ENCODE assay signal across 10 cellular contexts in the genomic region with DNA sequence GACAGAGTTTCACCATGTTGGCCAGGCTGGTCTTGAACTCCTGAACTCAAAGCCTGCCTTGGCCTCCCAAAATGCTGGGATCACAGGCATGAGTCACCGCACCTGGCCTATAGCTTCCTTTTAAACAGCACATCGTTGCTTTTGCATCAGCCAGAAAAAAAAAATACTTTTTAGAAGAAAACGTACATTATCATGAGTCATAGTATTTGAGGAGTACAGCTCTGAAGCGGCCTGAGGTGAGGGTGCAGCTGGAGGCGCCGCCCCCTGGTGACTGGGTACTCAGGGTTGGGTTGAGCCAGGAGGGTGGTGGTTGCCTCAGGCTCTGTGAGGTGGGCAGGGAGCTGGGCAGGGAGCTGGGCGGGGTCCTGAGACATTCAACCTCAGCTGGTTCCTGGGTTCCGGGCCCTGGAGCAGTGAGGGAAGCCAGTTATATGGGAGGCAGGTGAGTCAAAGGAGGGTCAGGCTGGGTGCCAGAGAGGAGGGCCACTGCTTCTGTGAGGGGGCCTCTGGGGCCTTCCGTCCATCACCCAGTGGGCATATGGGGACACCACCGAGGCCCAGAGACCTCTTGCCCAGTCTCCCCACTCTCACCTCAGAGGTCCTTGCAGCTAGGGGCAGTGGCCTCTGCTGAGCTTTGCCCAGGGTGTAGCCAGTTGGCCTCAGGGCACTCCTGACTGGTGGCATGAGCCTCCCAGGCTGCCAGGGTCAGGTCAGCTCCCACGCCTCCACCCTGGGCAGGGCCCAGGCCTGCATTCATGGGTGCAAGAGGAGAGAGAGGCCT. TPM values are rescaled to one million over a fixed set of nuclear protein-coding genes. Genes with fewer than 3 reads are reported as not detected.
DNase-seq lines count a peak whose midpoint lies in the region; ATAC-seq and TF ChIP-seq lines count a peak whose summit lies in the region.
"Had no signal": no experiment of that assay in that cellular context is flagged by ENCODE, and none has a peak within 500 bp of the region (broad histone marks: within the 10 kb centered on the region; RNA-seq: fewer than 3 reads in every experiment).

No MANE protein-coding gene starts in this region.

- no peaks in the 10 kb centered on the region for H3K9me3 ChIP-seq in endodermal cell (ENCODE audit: control insufficient read depth, low read length)
- no peaks in the 10 kb centered on the region for H3K9me3 ChIP-seq in naive thymus-derived CD4-positive, alpha-beta T cell (ENCODE audit: control insufficient read depth in 2 of 3, low read length in 3 of 3)

- TF ChIP-seq CTCF in NB4 (IDR thresholded peaks at IDR 0.05; ENCODE audit: low read depth, low read length): no peak
- TF ChIP-seq CTCF in endodermal cell (conservative IDR thresholded peaks at IDR 0.05): no peak

- peaks cover 36% of the 10 kb centered on the region for H3K4me1 Mint-ChIP-seq in endodermal cell
- peaks cover 0 to 6% (median under 1%) of the 10 kb centered on the region in 7 donors for H3K4me1 Mint-ChIP-seq in naive thymus-derived CD4-positive, alpha-beta T cell

- H3K9me3 Mint-ChIP-seq in endodermal cell: no peaks in the 10 kb centered on the region
- H3K9me3 Mint-ChIP-seq in naive thymus-derived CD4-positive, alpha-beta T cell: no peaks in the 10 kb centered on the region

- no peak overlapping the region for H3K4me3 Mint-ChIP-seq in endodermal cell
- no peak overlapping the region for H3K4me3 Mint-ChIP-seq in naive thymus-derived CD4-positive, alpha-beta T cell

- no peaks in the 10 kb centered on the region for H3K36me3 Mint-ChIP-seq in endodermal cell (ENCODE audit: low read depth)
- no peaks in the 10 kb centered on the region for H3K36me3 Mint-ChIP-seq in naive thymus-derived CD4-positive, alpha-beta T cell

- H3K27ac Mint-ChIP-seq in endodermal cell: peak overlapping the region; percentile 87
- H3K27ac Mint-ChIP-seq in naive thymus-derived CD4-positive, alpha-beta T cell: no peak overlapping the region

- H3K27me3 Mint-ChIP-seq in endodermal cell (ENCODE audit: insufficient read depth): peaks cover 3% of the 10 kb centered on the region
- H3K27me3 Mint-ChIP-seq in naive thymus-derived CD4-positive, alpha-beta T cell: peaks cover 6 to 20% (median 7%) of the 10 kb centered on the region in 5 donors

- ATAC-seq in naive thymus-derived CD4-positive, alpha-beta T cell: peak; percentile 45
- ATAC-seq in HG02938 (IDR thresholded peaks at IDR 0.05; ENCODE audit: unreplicated experiment): no peak

- no peaks in the 10 kb centered on the region for H3K36me3 ChIP-seq in endodermal cell (ENCODE audit: control insufficient read depth, insufficient read depth, low read length)
- no peaks in the 10 kb centered on the region for H3K36me3 ChIP-seq in naive thymus-derived CD4-positive, alpha-beta T cell (ENCODE audit: control insufficient read depth in 2 of 3, insufficient read depth in 3 of 3, low read length in 3 of 3)

- POLR2A ChIA-PET in naive thymus-derived CD4-positive, alpha-beta T cell (lab: Charles Lee): no interaction called here

- H3K4me3 ChIP-seq in NB4 (ENCODE audit: low read depth, low read length) (no peak overlapping the region), endodermal cell (ENCODE audit: low read length) (no peak overlapping the region)
- H3K4me3 ChIP-seq in naive thymus-derived CD4-positive, alpha-beta T cell (ENCODE audit: low read length): no peak overlapping the region

- in situ Hi-C loops in KBM-7 (cut with MboI; ENCODE audit: low pct_unique_long_range_greater_than_20kb, low sequenced_read_pairs): no loop called here

- DNase-seq in ELF-1 (ENCODE audit: low read depth, low spot score): peak; percentile 58
- peak; percentile 44 for DNase-seq in NB4 (ENCODE audit: low read depth)
- DNase-seq in endodermal cell: peak; percentile 65
- DNase-seq in naive thymus-derived CD4-positive, alpha-beta T cell: no peak
- DNase-seq in activated effector memory CD4-positive, alpha-beta T cell treated with Interleukin-2 at 50 U/mL for 16 hours: no peak
- DNase-seq in KBM-7: no peak
- no peak for DNase-seq in inferior parietal cortex (ENCODE audit: extremely low spot score)
- DNase-seq: stimulated activated CD4-positive, alpha-beta T cell treated with anti-CD3 and anti-CD28 coated beads, Interleukin-2, amount 100 ng/mL, for 48 hours had no signal

- CTCF ChIA-PET in naive thymus-derived CD4-positive, alpha-beta T cell (lab: Charles Lee): interaction anchor here (1.1 kb wide), 1 partner anchor 19 kb away, joined by 3 read pairs; no protein-coding TSS in a partner anchor

- H3K4me1 ChIP-seq in endodermal cell (ENCODE audit: control insufficient read depth, insufficient read depth, low read length): peaks cover 6% of the 10 kb centered on the region
- no peaks in the 10 kb centered on the region for H3K4me1 ChIP-seq in naive thymus-derived CD4-positive, alpha-beta T cell (ENCODE audit: control insufficient read depth in 2 of 2, insufficient read depth in 2 of 2, low read length in 2 of 2)

- no peak for TF ChIP-seq POLR2A in NB4 (IDR thresholded peaks at IDR 0.05; ENCODE audit: extremely low read depth, insufficient read length)

- no peak overlapping the region for H3K27ac ChIP-seq in endodermal cell (ENCODE audit: low read depth, low read length)
- H3K27ac ChIP-seq in naive thymus-derived CD4-positive, alpha-beta T cell (ENCODE audit: low read depth, low read length): no peak overlapping the region

- no peak overlapping the region for H3K9ac ChIP-seq in endodermal cell (ENCODE audit: extremely low read depth, low read length, poor library complexity, severe bottlenecking)

- H3K27me3 ChIP-seq in endodermal cell (ENCODE audit: control insufficient read depth, insufficient read depth, low read length, poor library complexity, severe bottlenecking): no peaks in the 10 kb centered on the region
- H3K27me3 ChIP-seq in naive thymus-derived CD4-positive, alpha-beta T cell (ENCODE audit: control insufficient read depth in 2 of 2, insufficient read depth in 2 of 2, low read length in 2 of 2): peaks cover 0 to under 1% of the 10 kb centered on the region in 2 donors

- 94 to 95% methylated on average over 10 to 11 of the region's 11 CpGs for WGBS in endodermal cell (ENCODE audit: insufficient coverage in 1 of 2, insufficient read length in 1 of 2), 2 experiments

- intact Hi-C loops in naive thymus-derived CD4-positive, alpha-beta T cell (cut with micrococcal nuclease): no loop called here

RNA-seq across cellular contexts. Expression of gene ID1, which starts 11.7 kb away (rescaled TPM):
- total RNA-seq in endodermal cell: 100 to 1,000 TPM; 380 to 447 TPM
- polyA plus RNA-seq in endodermal cell (2013, experiment 1 of 2): 223 TPM
- polyA plus RNA-seq in endodermal cell (2013, experiment 2 of 2): 194 TPM
- 10 to 100 TPM in 1 of 5 experiments, 1 to 10 TPM in 1, under 1 TPM in 3; 0.41 to 16.9 (median 0.62) TPM for total RNA-seq in naive thymus-derived CD4-positive, alpha-beta T cell
- polyA plus RNA-seq in naive thymus-derived CD4-positive, alpha-beta T cell: not detected

RNA-seq across cellular contexts. Expression of gene COX4I2, which starts 44.3 kb away (rescaled TPM):
- not detected for total RNA-seq in endodermal cell
- not detected for polyA plus RNA-seq in endodermal cell (2013, experiment 1 of 2)
- polyA plus RNA-seq in endodermal cell (2013, experiment 2 of 2): not detected
- not detected for total RNA-seq in naive thymus-derived CD4-positive, alpha-beta T cell
- not detected for polyA plus RNA-seq in naive thymus-derived CD4-positive, alpha-beta T cell
- total RNA-seq: SK-MEL-5 had no signal

Comparison
In these comparisons a context has a peak if more than half of its experiments do, and no peak if none do; other contexts are left out.
1. DNase-seq: peak in ELF-1 (single experiment), NB4 (single experiment) and endodermal cell (single experiment); none in naive thymus-derived CD4-positive, alpha-beta T cell (0 of 9), activated effector memory CD4-positive, alpha-beta T cell treated with Interleukin-2 at 50 U/mL for 16 hours (single experiment), KBM-7 (single experiment) and inferior parietal cortex (single experiment).
2. RNA of gene ID1, which starts 11.7 kb away (total RNA-seq): 380 to 447 TPM in endodermal cell; 0.41 to 16.9 TPM in naive thymus-derived CD4-positive, alpha-beta T cell; every median in the first group is over 10 times any median in the second.